In genomic region chr1:6962390-6962955, GRCh38 we compare ENCODE assay signal across 8 cellular contexts.
DNase-seq lines count a peak whose midpoint lies in the region; ATAC-seq and TF ChIP-seq lines count a peak whose summit lies in the region.

No MANE protein-coding gene starts in this region.

- peak overlapping the region; percentile 68 for H3K4me3 Mint-ChIP-seq in CD4-positive, alpha-beta T cell

- H3K4me3 ChIP-seq in heart right ventricle = peak overlapping the region in 8 of 10 donors; percentile 13 to 42 (median 34)

- intact Hi-C loops in CD4-positive, alpha-beta T cell (cut with DNase I, micrococcal nuclease) = no loop called here
- intact Hi-C loops in heart right ventricle (cut with DNase I) = no loop called here

- no peak overlapping the region for H3K27ac ChIP-seq in CD4-positive, alpha-beta T cell (ENCODE audit: low read depth, low read length)
- H3K27ac ChIP-seq in heart right ventricle = peak overlapping the region in 1 of 10 donors; percentile 13

- no peaks in the 10 kb centered on the region for H3K9me3 Mint-ChIP-seq in CD4-positive, alpha-beta T cell

- peaks cover 5 to 28% (median 16%) of the 10 kb centered on the region in 9 donors for H3K4me1 ChIP-seq in heart right ventricle

- peak; percentile 56 for ATAC-seq in CD4-positive, alpha-beta T cell (ENCODE audit: poor library complexity)
- ATAC-seq in heart right ventricle = peak; percentile 52 to 79 (median 66)
- ATAC-seq in HG02885 (IDR thresholded peaks at IDR 0.05; ENCODE audit: poor library complexity, unreplicated experiment) = no peak
- ATAC-seq in HG03520 (IDR thresholded peaks at IDR 0.05; ENCODE audit: unreplicated experiment) = no peak

- peaks cover 17% of the 10 kb centered on the region for H3K27me3 ChIP-seq in CD4-positive, alpha-beta T cell (ENCODE audit: control insufficient read depth, insufficient read depth, low read length)
- peaks cover 0 to 45% (median 21%) of the 10 kb centered on the region in 7 donors for H3K27me3 ChIP-seq in heart right ventricle

- no peak for TF ChIP-seq CTCF in CD4-positive, alpha-beta T cell (IDR thresholded peaks at IDR 0.05)
- TF ChIP-seq CTCF in heart right ventricle (IDR thresholded peaks at IDR 0.05) = no peak

- peaks cover 16% of the 10 kb centered on the region for H3K4me1 Mint-ChIP-seq in CD4-positive, alpha-beta T cell (ENCODE audit: low read depth)

- POLR2A ChIA-PET in CD4-positive, alpha-beta T cell (lab: Charles Lee) = no interaction called here

- H3K27me3 Mint-ChIP-seq in CD4-positive, alpha-beta T cell = peaks cover 30% of the 10 kb centered on the region

- H3K36me3 Mint-ChIP-seq in CD4-positive, alpha-beta T cell (ENCODE audit: low read depth) = no peaks in the 10 kb centered on the region

- no peaks in the 10 kb centered on the region for H3K36me3 ChIP-seq in heart right ventricle

- peak in 5 of 10 experiments; percentile 19 to 48 (median 30) for DNase-seq in CD4-positive, alpha-beta T cell
- DNase-seq in NCI-H2171 (lab: John Stamatoyannopoulos, UW) (peak; percentile 78), heart right ventricle (peak; percentile 52 to 73), T1000 (lab: John Stamatoyannopoulos, UW) (no peak)
- peak; percentile 77 for DNase-seq in activated CD8-positive, alpha-beta memory T cell treated with anti-CD3 and anti-CD28 coated beads for 24 hours
- DNase-seq in stimulated activated CD4-positive, alpha-beta T cell treated with anti-CD3 and anti-CD28 coated beads, TNF-alpha, amount 100 ng/mL, for 24 hours (ENCODE audit: low read depth in 3 of 3) = peak in 2 of 3 experiments; percentile 17 to 74

- CTCF ChIA-PET in CD4-positive, alpha-beta T cell (lab: Charles Lee) = no interaction called here

- no peaks in the 10 kb centered on the region for H3K9me3 ChIP-seq in CD4-positive, alpha-beta T cell (ENCODE audit: control insufficient read depth, low read length)
- H3K9me3 ChIP-seq in heart right ventricle = no peaks in the 10 kb centered on the region

- peak overlapping the region; percentile 84 for H3K27ac Mint-ChIP-seq in CD4-positive, alpha-beta T cell

- 0 to 2% methylated on average over 15 to 17 of the region's 17 CpGs for WGBS in heart right ventricle, 2 donors

Comparison
In these comparisons a context has a peak if more than half of its experiments do, and no peak if none do; other contexts are left out.
1. ATAC-seq: peak in CD4-positive, alpha-beta T cell (single experiment) and heart right ventricle (8 of 8); none in HG02885 (single experiment) and HG03520 (single experiment).